21 cellular contexts compared by ENCODE assay signal in the genomic region with DNA sequence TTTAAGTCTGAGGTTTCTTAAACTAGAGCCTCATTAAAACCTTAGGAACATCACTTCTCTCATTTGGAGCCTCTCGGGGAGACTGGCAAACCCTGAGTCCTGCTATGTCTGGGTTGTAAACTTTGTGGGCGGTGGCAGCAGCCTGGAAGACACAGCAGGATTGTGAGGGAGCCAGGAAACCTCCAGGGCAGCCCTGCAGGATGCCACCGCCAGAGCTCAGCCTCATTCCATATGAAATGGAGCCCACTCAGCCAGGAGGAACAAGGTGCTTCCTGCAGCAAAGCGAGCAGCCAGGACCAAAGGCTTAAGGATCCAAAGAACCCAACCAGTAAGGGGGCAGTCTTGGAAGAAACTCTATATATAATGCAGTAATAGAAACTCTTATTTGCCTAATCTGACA.
"Had no signal": no experiment of that assay in that cellular context is flagged by ENCODE, and none has a peak within 500 bp of the region (broad histone marks: within the 10 kb centered on the region; RNA-seq: fewer than 3 reads in every experiment).

No MANE protein-coding gene starts in this region.

- H3K36me3 ChIP-seq: lower lobe of right lung, neural progenitor cell, ovary, right atrium auricular region, sigmoid colon, uterus had no signal

- H3K27me3 Mint-ChIP-seq: memory B cell had no signal

- H3K4me3 Mint-ChIP-seq: memory B cell; mesothelial cell of epicardium; natural killer cell treated with Interleukin-12 subunit alpha and Interleukin-12 subunit beta and Interleukin-15 and Interleukin-18, amount 100 ng/mL, for 72 hours; neural progenitor cell had no signal

- H2AFZ ChIP-seq: neural progenitor cell had no signal

- H3K4me3 ChIP-seq: gastrocnemius medialis, heart right ventricle, left ventricle myocardium inferior, lower lobe of right lung, neural progenitor cell, ovary, right atrium auricular region, sigmoid colon, skin epidermis, uterus had no signal

- H3K9me3 Mint-ChIP-seq: natural killer cell treated with Interleukin-12 subunit alpha and Interleukin-12 subunit beta and Interleukin-15 and Interleukin-18, amount 100 ng/mL, for 72 hours had no signal

- H3K4me1 ChIP-seq: gastrocnemius medialis, heart right ventricle, left ventricle myocardium inferior, lower lobe of right lung, neural progenitor cell, right atrium auricular region, sigmoid colon, uterus had no signal

- H3K36me3 Mint-ChIP-seq: mesothelial cell of epicardium; natural killer cell treated with Interleukin-12 subunit alpha and Interleukin-12 subunit beta and Interleukin-15 and Interleukin-18, amount 100 ng/mL, for 72 hours had no signal

- H3K27ac Mint-ChIP-seq: memory B cell; mesothelial cell of epicardium; natural killer cell treated with Interleukin-12 subunit alpha and Interleukin-12 subunit beta and Interleukin-15 and Interleukin-18, amount 100 ng/mL, for 72 hours; neural progenitor cell had no signal

- H3K4me2 ChIP-seq: neural progenitor cell had no signal

- DNase-seq: effector memory CD4-positive, alpha-beta T cell; gastrocnemius medialis; heart right ventricle; hypothalamus; kidney; left cardiac atrium; left ventricle myocardium inferior; lower lobe of right lung; nucleus accumbens; ovary; sigmoid colon; stimulated activated naive CD4-positive, alpha-beta T cell treated with Interleukin-2 at 50 U/mL for 16 hours; trophoblast cell; uterus had no signal

- ATAC-seq: esophagus mucosa; gastrocnemius medialis; heart right ventricle; left cardiac atrium; lower lobe of right lung; natural killer cell treated with Interleukin-12 subunit alpha and Interleukin-12 subunit beta and Interleukin-15 and Interleukin-18, amount 100 ng/mL, for 72 hours had no signal

- H3K27ac ChIP-seq: gastrocnemius medialis, heart right ventricle, left ventricle myocardium inferior, lower lobe of right lung, neural progenitor cell, ovary, right atrium auricular region, sigmoid colon, skin epidermis, uterus had no signal

- H3K4me1 Mint-ChIP-seq: memory B cell, neural progenitor cell had no signal

- H3K27me3 ChIP-seq: gastrocnemius medialis, heart right ventricle, neural progenitor cell, ovary, right atrium auricular region, sigmoid colon, uterus had no signal
